Comparison of ENCODE assay signal across 22 cellular contexts in genomic region chr13:40471911-40472310, GRCh38.
"Had no signal": no experiment of that assay in that cellular context is flagged by ENCODE, and none has a peak within 500 bp of the region (broad histone marks: within the 10 kb centered on the region; RNA-seq: fewer than 3 reads in every experiment).

No MANE protein-coding gene starts in this region.

- H3K4me1 ChIP-seq: colonic mucosa had no signal

- H3K36me3 ChIP-seq: colonic mucosa, left ventricle myocardium inferior, lower lobe of right lung, ovary, sigmoid colon, transverse colon had no signal

- H3K4me3 ChIP-seq: colonic mucosa, left ventricle myocardium inferior, lower lobe of right lung, ovary, psoas muscle, sigmoid colon, testis, transverse colon had no signal

- H3K9me3 ChIP-seq: colonic mucosa, left ventricle myocardium inferior, lower lobe of right lung, ovary, psoas muscle, sigmoid colon, testis, transverse colon had no signal

- H3K27me3 ChIP-seq: colonic mucosa, ovary, sigmoid colon, testis, transverse colon had no signal

- ATAC-seq: left colon, lower lobe of right lung, right cardiac atrium had no signal

- H3K27ac ChIP-seq: colonic mucosa, lower lobe of right lung, ovary, testis, transverse colon had no signal

- DNase-seq: colonic mucosa; dermis blood vessel endothelial cell; effector memory CD4-positive, alpha-beta T cell; hypothalamus; islet precursor cell; kidney glomerular epithelial cell; left colon; left ventricle myocardium inferior; lower lobe of right lung; natural killer cell; occipital lobe; ovary; posterior cingulate gyrus; psoas muscle; right cardiac atrium; sigmoid colon; stimulated activated CD4-positive, alpha-beta T cell treated with anti-CD3 and anti-CD28 coated beads, Interleukin-2, amount 100 ng/mL, for 24 hours; stimulated activated CD4-positive, alpha-beta T cell treated with anti-CD3 and anti-CD28 coated beads, Interleukin-4, amount 100 ng/mL, for 24 hours; stimulated activated naive CD8-positive, alpha-beta T cell treated with anti-CD3 and anti-CD28 coated beads, Interleukin-15, Interleukin-2, amounts not matched to agents 100 U/mL and 50 U/mL, for 24 hours; substantia nigra; testis; transverse colon had no signal
